10 cellular contexts compared by ENCODE assay signal in genomic region chr1:226657788-226658537, GRCh38.
DNase-seq lines count a peak whose midpoint lies in the region; ATAC-seq and TF ChIP-seq lines count a peak whose summit lies in the region.
"Had no signal": no experiment of that assay in that cellular context is flagged by ENCODE, and none has a peak within 500 bp of the region (broad histone marks: within the 10 kb centered on the region; RNA-seq: fewer than 3 reads in every experiment).

No MANE protein-coding gene starts in this region.

- peak overlapping the region; percentile 15 for H3K4me3 Mint-ChIP-seq in CD8-positive, alpha-beta T cell
- peak overlapping the region; percentile 5 for H3K4me3 Mint-ChIP-seq in neural progenitor cell

- H3K79me2 ChIP-seq in neural progenitor cell (ENCODE audit: low read depth), result no peaks in the 10 kb centered on the region

- WGBS in body of pancreas, 2 donors, result 55 to 69% methylated on average over 11 of the region's 11 CpGs

- no peak for ATAC-seq in CD8-positive, alpha-beta T cell
- ATAC-seq in body of pancreas, result peak; percentile 12
- ATAC-seq in HG02798 (IDR thresholded peaks at IDR 0.05; ENCODE audit: poor library complexity, unreplicated experiment), result no peak
- no peak for ATAC-seq in GM21526 (IDR thresholded peaks at IDR 0.05; ENCODE audit: low FRiP score, unreplicated experiment)

- no peak overlapping the region for H3K27ac Mint-ChIP-seq in CD8-positive, alpha-beta T cell
- peak overlapping the region; percentile 78 for H3K27ac Mint-ChIP-seq in neural progenitor cell

- no peaks in the 10 kb centered on the region for H3K4me1 ChIP-seq in CD8-positive, alpha-beta T cell (ENCODE audit: insufficient read depth, low read length)
- H3K4me1 ChIP-seq in body of pancreas (peaks cover 72% of the 10 kb centered on the region), neural progenitor cell (peaks cover 72% of the 10 kb centered on the region)

- no peak for TF ChIP-seq CTCF in CD8-positive, alpha-beta T cell (IDR thresholded peaks at IDR 0.05)
- TF ChIP-seq CTCF in body of pancreas (IDR thresholded peaks at IDR 0.05), result no peak
- no peak for TF ChIP-seq CTCF in neural progenitor cell (IDR thresholded peaks at IDR 0.05)

- H4K20me1 ChIP-seq in neural progenitor cell (ENCODE audit: low read depth), result no peaks in the 10 kb centered on the region

- no peaks in the 10 kb centered on the region for H3K27me3 Mint-ChIP-seq in CD8-positive, alpha-beta T cell (ENCODE audit: low read depth)
- peaks cover 8% of the 10 kb centered on the region for H3K27me3 Mint-ChIP-seq in neural progenitor cell (ENCODE audit: insufficient read depth, low read depth)

- CTCF ChIA-PET in CD8-positive, alpha-beta T cell (lab: Charles Lee), result interaction anchor here (1.1 to 1.9 kb wide), 8 partner anchors 9 to 31 kb away, joined by 3 to 10 read pairs (median 4); no protein-coding TSS in a partner anchor

- POLR2A ChIA-PET in CD8-positive, alpha-beta T cell (lab: Charles Lee), result interaction anchor here (0.9 to 5.7 kb wide), 5 partner anchors 8 to 34 kb away, joined by 3 to 35 read pairs (median 6); no protein-coding TSS in a partner anchor

- H3K9me3 Mint-ChIP-seq in CD8-positive, alpha-beta T cell, result no peaks in the 10 kb centered on the region
- no peaks in the 10 kb centered on the region for H3K9me3 Mint-ChIP-seq in neural progenitor cell

- H3K27ac ChIP-seq in CD8-positive, alpha-beta T cell (ENCODE audit: low read depth, low read length), result no peak overlapping the region
- H3K27ac ChIP-seq in body of pancreas (peak overlapping the region; percentile 65 to 93 (median 80)), neural progenitor cell (no peak overlapping the region)
- H3K27ac ChIP-seq: VCaP had no signal

- H3K4me1 Mint-ChIP-seq in CD8-positive, alpha-beta T cell (ENCODE audit: low read depth), result peaks cover 41% of the 10 kb centered on the region
- peaks cover 81% of the 10 kb centered on the region for H3K4me1 Mint-ChIP-seq in neural progenitor cell

- intact Hi-C loops in CD8-positive, alpha-beta T cell (cut with DNase I, micrococcal nuclease), result loop anchor here in 1 of 2 experiments (1.0 kb wide), 1 partner anchor 13 kb away; no protein-coding TSS in a partner anchor
- intact Hi-C loops in body of pancreas (cut with DNase I), result no loop called here

- no peaks in the 10 kb centered on the region for H3K9me3 ChIP-seq in CD8-positive, alpha-beta T cell (ENCODE audit: low read length)
- no peaks in the 10 kb centered on the region for H3K9me3 ChIP-seq in body of pancreas
- H3K9me3 ChIP-seq in neural progenitor cell (ENCODE audit: low read depth), result no peaks in the 10 kb centered on the region

- H3F3A ChIP-seq in neural progenitor cell (ENCODE audit: low read depth), result peaks cover 33% of the 10 kb centered on the region

- no peak overlapping the region for H3K4me3 ChIP-seq in CD8-positive, alpha-beta T cell (ENCODE audit: low read depth, low read length)
- H3K4me3 ChIP-seq in body of pancreas (no peak overlapping the region), neural progenitor cell (no peak overlapping the region)

- no peaks in the 10 kb centered on the region for H3K36me3 ChIP-seq in CD8-positive, alpha-beta T cell (ENCODE audit: insufficient read depth, low read length)
- H3K36me3 ChIP-seq in body of pancreas (replicated peaks in 1 of 2; ENCODE audit: insufficient read depth in 1 of 2, low read depth in 2 of 2) (no peaks in the 10 kb centered on the region), neural progenitor cell (no peaks in the 10 kb centered on the region)

- H3K36me3 Mint-ChIP-seq in CD8-positive, alpha-beta T cell, result peaks cover 42% of the 10 kb centered on the region
- H3K36me3 Mint-ChIP-seq in neural progenitor cell, result no peaks in the 10 kb centered on the region

- TF ChIP-seq POLR2A in body of pancreas (IDR thresholded peaks at IDR 0.05), result no peak

- peak overlapping the region; percentile 1 for H2AFZ ChIP-seq in neural progenitor cell (replicated peaks)

- DNase-seq in CD8-positive, alpha-beta T cell, result peak in 1 of 7 experiments; percentile 19
- DNase-seq in NCI-H1694 treated with DMSO at 0.1 percent for 48 hours (lab: John Stamatoyannopoulos, UW) (peak; percentile 62), body of pancreas (peak; percentile 52 to 76 (median 66)), neural progenitor cell (ENCODE audit: low spot score) (no peak), SW 1271 (lab: John Stamatoyannopoulos, UW) (no peak), A172 (ENCODE audit: low spot score) (no peak)
- DNase-seq: NCI-H2227 treated with DMSO at 0.1 percent for 48 hours had no signal

- no peak overlapping the region for H3K9ac ChIP-seq in neural progenitor cell

- no peaks in the 10 kb centered on the region for H3K27me3 ChIP-seq in CD8-positive, alpha-beta T cell (ENCODE audit: insufficient read depth, low read length)
- H3K27me3 ChIP-seq in body of pancreas, result no peaks in the 10 kb centered on the region
- H3K27me3 ChIP-seq in neural progenitor cell, result no peaks in the 10 kb centered on the region

- H3K4me2 ChIP-seq in neural progenitor cell, result peak overlapping the region; percentile 40

Comparison
In these comparisons a context has a peak if more than half of its experiments do, and no peak if none do; other contexts are left out.
1. DNase-seq: peak in NCI-H1694 treated with DMSO at 0.1 percent for 48 hours (single experiment) and body of pancreas (4 of 4); none in neural progenitor cell (single experiment), SW 1271 (0 of 2) and A172 (single experiment).
2. H3K27ac ChIP-seq: peak in body of pancreas (4 of 4); none in CD8-positive, alpha-beta T cell (single experiment) and neural progenitor cell (single experiment).